26 cellular contexts compared by ENCODE assay signal in genomic region chr4:19346636-19347035, GRCh38.
"Had no signal": no experiment of that assay in that cellular context is flagged by ENCODE, and none has a peak within 500 bp of the region (broad histone marks: within the 10 kb centered on the region; RNA-seq: fewer than 3 reads in every experiment).

No MANE protein-coding gene starts in this region.

- H3K27me3 Mint-ChIP-seq: naive thymus-derived CD8-positive, alpha-beta T cell; stimulated activated naive B cell treated with anti-CD40 and anti-IgM and Interleukin-4, amounts not matched to agents 10 μg/mL and 1 μg/mL and 100 μg/mL, for 72 hours; stimulated activated naive CD8-positive, alpha-beta T cell treated with anti-CD3 and anti-CD28 coated beads, Interleukin-15, Interleukin-2, amounts not matched to agents 100 ng/mL and 50 ng/mL, for 24 hours had no signal

- H2AFZ ChIP-seq: parathyroid adenoma had no signal

- H3K4me3 ChIP-seq: left lung, lower lobe of right lung, psoas muscle, right atrium auricular region, right lobe of liver, skin epidermis, suprapubic skin, thoracic aorta, tibial artery, upper lobe of right lung had no signal

- H3K27ac ChIP-seq: left lung, lower lobe of right lung, parathyroid adenoma, psoas muscle, right atrium auricular region, right lobe of liver, skin epidermis, suprapubic skin, thoracic aorta, tibial artery, upper lobe of right lung had no signal

- H3K4me1 Mint-ChIP-seq: naive thymus-derived CD8-positive, alpha-beta T cell; nephron; neural crest cell; stimulated activated naive B cell treated with anti-CD40 and anti-IgM and Interleukin-4, amounts not matched to agents 10 μg/mL and 1 μg/mL and 100 μg/mL, for 72 hours had no signal

- H3K9me3 ChIP-seq: left lung, lower lobe of right lung, psoas muscle, right atrium auricular region, right lobe of liver, suprapubic skin, thoracic aorta, tibial artery, upper lobe of right lung had no signal

- H3K36me3 ChIP-seq: left lung, lower lobe of right lung, right atrium auricular region, right lobe of liver, suprapubic skin, thoracic aorta, tibial artery, upper lobe of right lung had no signal

- DNase-seq: hippocampal formation; kidney; left colon; left lung; lower lobe of right lung; mammary epithelial cell; mesenchymal stem cell; naive thymus-derived CD8-positive, alpha-beta T cell; nucleus accumbens; psoas muscle; right lobe of liver; stimulated activated CD4-positive, alpha-beta T cell treated with anti-CD3 and anti-CD28 coated beads, Interleukin-12 subunit alpha, Interleukin-12 subunit beta, amount 100 ng/mL, for 4 hours; stimulated activated CD4-positive, alpha-beta T cell treated with anti-CD3 and anti-CD28 coated beads, Interleukin-15, amount 100 ng/mL, for 24 hours; stimulated activated CD4-positive, alpha-beta T cell treated with anti-CD3 and anti-CD28 coated beads, Interleukin-2, amount 100 ng/mL, for 24 hours; stimulated activated CD4-positive, alpha-beta T cell treated with anti-CD3 and anti-CD28 coated beads, Interleukin-4, amount 100 ng/mL, for 1 hour; stimulated activated naive B cell treated with anti-CD40 and anti-IgM and Interleukin-4, amounts not matched to agents 10 μg/mL and 1 μg/mL and 100 μg/mL, for 72 hours; tibial artery; upper lobe of right lung had no signal

- H3K4me1 ChIP-seq: left lung, lower lobe of right lung, parathyroid adenoma, psoas muscle, right atrium auricular region, right lobe of liver, suprapubic skin, tibial artery, upper lobe of right lung had no signal

- H3K36me3 Mint-ChIP-seq: stimulated activated naive B cell treated with anti-CD40 and anti-IgM and Interleukin-4, amounts not matched to agents 10 μg/mL and 1 μg/mL and 100 μg/mL, for 72 hours had no signal

- H3K9ac ChIP-seq: parathyroid adenoma had no signal

- H3K27ac Mint-ChIP-seq: naive thymus-derived CD8-positive, alpha-beta T cell; nephron; stimulated activated naive B cell treated with anti-CD40 and anti-IgM and Interleukin-4, amounts not matched to agents 10 μg/mL and 1 μg/mL and 100 μg/mL, for 72 hours; stimulated activated naive CD8-positive, alpha-beta T cell treated with anti-CD3 and anti-CD28 coated beads, Interleukin-15, Interleukin-2, amounts not matched to agents 100 ng/mL and 50 ng/mL, for 24 hours had no signal

- H3K4me3 Mint-ChIP-seq: naive thymus-derived CD8-positive, alpha-beta T cell; nephron; neural crest cell; stimulated activated naive B cell treated with anti-CD40 and anti-IgM and Interleukin-4, amounts not matched to agents 10 μg/mL and 1 μg/mL and 100 μg/mL, for 72 hours; stimulated activated naive CD8-positive, alpha-beta T cell treated with anti-CD3 and anti-CD28 coated beads, Interleukin-15, Interleukin-2, amounts not matched to agents 100 ng/mL and 50 ng/mL, for 24 hours had no signal

- H3K27me3 ChIP-seq: left lung, right atrium auricular region, right lobe of liver, suprapubic skin, tibial artery, upper lobe of right lung had no signal

- H3K79me2 ChIP-seq: parathyroid adenoma had no signal
